ENCODE assay signal across 8 cellular contexts in genomic region chr18:31102020-31102684, GRCh38. TPM values are rescaled to one million over a fixed set of nuclear protein-coding genes. Genes with fewer than 3 reads are reported as not detected.
DNase-seq lines count a peak whose midpoint lies in the region; ATAC-seq, FAIRE-seq and TF ChIP-seq lines count a peak whose summit lies in the region.

DSC2 (minus strand) TSS chr18:31102421; CDS start chr18:31101971, 450 bp downstream.

- H2AFZ ChIP-seq in K562 (ENCODE audit: low read depth, low read length): peak within 1 kb of the TSS; percentile 82

- H3K4me3 ChIP-seq in HUES64 (ENCODE audit: low read length) (peak within 1 kb of the TSS; percentile 94), K562 (peak within 1 kb of the TSS; percentile 72), subcutaneous abdominal adipose tissue (ENCODE audit: low read depth in 1 of 5, low read length in 5 of 5) (peak within 1 kb of the TSS; percentile 66 to 81 (median 74))

- 0 out of 4 replicates have a peak, but pooled peaks of 1 of the 2 experiments have one; percentile 13 for TF ChIP-seq RAD21 in K562 (CRISPR knock-in tag; conservative IDR thresholded peaks at IDR 0.05 in 1 of 2, IDR thresholded peaks at IDR 0.05 in 1 of 2)

- no peak for TF ChIP-seq CTCF in K562 (IDR thresholded peaks at IDR 0.05 in 2 of 3, conservative IDR thresholded peaks at IDR 0.05 in 1 of 3; ENCODE audit: insufficient read depth in 2 of 3, low read depth in 1 of 3, low read length in 3 of 3)

- no TSS peak for BruUV-seq in K562 (replicated peaks; lab: Mats Ljungman, UMichigan)

- ATAC-seq in K562 (peak; percentile 82), HG02884 (IDR thresholded peaks at IDR 0.05; ENCODE audit: unreplicated experiment) (no peak)

- no peak for TF ChIP-seq EP300 in K562 (IDR thresholded peaks at IDR 0.05; ENCODE audit: low read length)

- H3K9ac ChIP-seq in HUES64 (ENCODE audit: low read depth, low read length): peak within 1 kb of the TSS; percentile 93
- peak within 1 kb of the TSS; percentile 69 to 94 for H3K9ac ChIP-seq in K562 (ENCODE audit: insufficient read depth in 1 of 2, low read depth in 2 of 2, low read length in 2 of 2)
- H3K9ac ChIP-seq in subcutaneous abdominal adipose tissue (ENCODE audit: low read length in 5 of 5): peak within 1 kb of the TSS in 4 of 5 donors; percentile 46 to 80 (median 74)

- DNase-seq in K562 (ENCODE audit: extremely low read depth in 1 of 4, low spot score in 3 of 4) (peak; percentile 37 to 79 (median 54)), kidney tubule cell (ENCODE audit: low spot score) (peak; percentile 69), NCI-H187 (lab: John Stamatoyannopoulos, UW) (no peak), putamen (ENCODE audit: low spot score) (no peak), NCI-H2196 (lab: John Stamatoyannopoulos, UW; ENCODE audit: unreplicated experiment) (no peak)

- no peaks in the 10 kb centered on the region for H4K20me1 ChIP-seq in K562 (replicated peaks; ENCODE audit: control insufficient read depth, insufficient read depth, low read length)

- H3K27ac ChIP-seq in HUES64 (ENCODE audit: low read depth, low read length) (peak within 1 kb of the TSS; percentile 96), K562 (ENCODE audit: extremely low read depth, low read depth, low read length) (peak within 1 kb of the TSS; percentile 78), subcutaneous abdominal adipose tissue (ENCODE audit: low read depth, low read length) (peak within 1 kb of the TSS; percentile 31)

- H3K4me1 ChIP-seq in HUES64 (ENCODE audit: insufficient read depth, low read length) (peaks cover 27% of the 10 kb centered on the region), K562 (replicated peaks in 1 of 2; ENCODE audit: control insufficient read depth in 2 of 2, insufficient read depth in 2 of 2, low read length in 2 of 2) (peaks cover 14 to 28% of the 10 kb centered on the region in 2 experiments), subcutaneous abdominal adipose tissue (ENCODE audit: control insufficient read depth in 5 of 5, insufficient read depth in 5 of 5, low read length in 5 of 5) (peaks cover 0 to 23% (median 18%) of the 10 kb centered on the region in 5 donors)

- no peak for FAIRE-seq in K562 (lab: Jason Lieb, UNC)

- no peaks in the 10 kb centered on the region for H3K9me1 ChIP-seq in K562 (ENCODE audit: control insufficient read depth, insufficient read depth, low read length)

- no peaks in the 10 kb centered on the region for H3K36me3 ChIP-seq in HUES64 (ENCODE audit: insufficient read depth, low read length)
- H3K36me3 ChIP-seq in K562 (ENCODE audit: control insufficient read depth, insufficient read depth, low read length): no peaks in the 10 kb centered on the region
- no peaks in the 10 kb centered on the region for H3K36me3 ChIP-seq in subcutaneous abdominal adipose tissue (ENCODE audit: control insufficient read depth in 5 of 5, insufficient read depth in 5 of 5, low read length in 5 of 5)

- in situ Hi-C loops in K562 (cut with MboI): no loop called here

- H3K4me2 ChIP-seq in K562 (ENCODE audit: insufficient read depth, low read length): peak within 1 kb of the TSS; percentile 78

- POLR2A ChIA-PET in K562 (lab: Yijun Ruan, JAX): interaction anchor here (0.6 to 0.7 kb wide), 2 partner anchors 506 to 1034 kb away, joined by 3 read pairs; no protein-coding TSS in a partner anchor

- intact Hi-C loops in K562 (cut with micrococcal nuclease): loop anchor here (5.0 to 10.0 kb wide), 2 partner anchors 95 to 993 kb away; partner anchors contain the start of gene RNF138

- H3K27me3 ChIP-seq in HUES64 (ENCODE audit: insufficient read depth, low read length): no peaks in the 10 kb centered on the region
- no peaks in the 10 kb centered on the region for H3K27me3 ChIP-seq in K562 (ENCODE audit: control insufficient read depth in 2 of 2, insufficient read depth in 2 of 2, low read length in 2 of 2)
- H3K27me3 ChIP-seq in subcutaneous abdominal adipose tissue (ENCODE audit: control insufficient read depth in 5 of 5, insufficient read depth in 4 of 5, low read length in 5 of 5): peaks cover 0 to 4% (median 0%) of the 10 kb centered on the region in 5 donors

- no peaks in the 10 kb centered on the region for H3K9me3 ChIP-seq in HUES64 (ENCODE audit: insufficient read depth, low read depth, low read length)
- no peaks in the 10 kb centered on the region for H3K9me3 ChIP-seq in K562 (replicated peaks; ENCODE audit: control insufficient read depth, insufficient read depth, low read depth, low read length)
- H3K9me3 ChIP-seq in subcutaneous abdominal adipose tissue (ENCODE audit: control insufficient read depth in 5 of 5, low read length in 5 of 5): no peaks in the 10 kb centered on the region

- CTCF ChIA-PET in K562 (lab: Yijun Ruan, JAX; ENCODE audit: low intra/inter-chr PET ratio): no interaction called here

- peaks cover 38% of the 10 kb centered on the region for H3K79me2 ChIP-seq in K562 (ENCODE audit: control insufficient read depth, insufficient read depth, low read length)

- TF ChIP-seq POLR2A in K562 (conservative IDR thresholded peaks at IDR 0.05): no peak; the same call in 1 of the 2 replicates

- WGBS in HUES64: under 1% methylated on average over 44 of the region's 44 CpGs
- WGBS in K562 (ENCODE audit: insufficient coverage, low coverage, missing lambda C conversion rate): 1% methylated on average over 36 of the region's 44 CpGs

TF ChIP-seq in K562, 482 proteins besides CTCF, POLR2A, EP300 and RAD21 (continues in another document):
- no peak for TF ChIP-seq ILK (tag; IDR thresholded peaks at IDR 0.05; ENCODE audit: borderline replicate concordance, low read depth)
- TF ChIP-seq TSC22D4 (tag; IDR thresholded peaks at IDR 0.05): no peak
- no peak for TF ChIP-seq TRIM28 (IDR thresholded peaks at IDR 0.05)
- TF ChIP-seq ATF3 (IDR thresholded peaks at IDR 0.05): no peak
- no peak for TF ChIP-seq ATF3 (CRISPR knock-in tag; conservative IDR thresholded peaks at IDR 0.05)
- TF ChIP-seq TGIF2 (CRISPR knock-in tag; IDR thresholded peaks at IDR 0.05): no peak
- no peak for TF ChIP-seq CEBPB (tag; IDR thresholded peaks at IDR 0.05)
- TF ChIP-seq THRB (CRISPR knock-in tag; conservative IDR thresholded peaks at IDR 0.05): no peak
- 0 out of 2 replicates have a peak, but pooled peaks have one; percentile 57 for TF ChIP-seq CBX1 (IDR thresholded peaks at IDR 0.05; ENCODE audit: low read depth)
- peak; percentile 41; the same call in 1 of the 2 replicates for TF ChIP-seq SMAD4 (CRISPR knock-in tag; conservative IDR thresholded peaks at IDR 0.05)
- no peak for TF ChIP-seq MCM7 (IDR thresholded peaks at IDR 0.05)
- TF ChIP-seq ZNF639 (CRISPR knock-in tag; conservative IDR thresholded peaks at IDR 0.05 in 1 of 2, IDR thresholded peaks at IDR 0.05 in 1 of 2): no peak; a peak in 1 of 4 replicates
- TF ChIP-seq RBBP5 (IDR thresholded peaks at IDR 0.05; ENCODE audit: borderline replicate concordance, insufficient read depth, low read length, poor library complexity, severe bottlenecking): peak; percentile 21
- TF ChIP-seq PHF8 (IDR thresholded peaks at IDR 0.05; ENCODE audit: borderline replicate concordance, low read length): peak; percentile 44

RNA-seq across cellular contexts. Expression of gene DSC2, which starts in this region (rescaled TPM):
- polyA plus RNA-seq in HUES64 (2013, experiment 1 of 2): 27.5 TPM
- 23.9 TPM for polyA plus RNA-seq in HUES64 (2013, experiment 2 of 2)
- 3.4 and 8.5 TPM in 2 replicates for total RNA-seq in K562 (2011; cell fraction: chromatin; rRNA removed; ENCODE audit: low replicate concordance)
- total RNA-seq in K562 (2011; cell fraction: nucleolus; rRNA removed): 3.5 and 4.7 TPM in 2 replicates
- 7.4 and 9.4 TPM in 2 replicates for total RNA-seq in K562 (2011; cell fraction: nucleoplasm; rRNA removed)
- total RNA-seq in K562 (2014; rRNA removed): 4.4 and 5.4 TPM in 2 replicates
- total RNA-seq in K562 (2014; rRNA removed; fragmentation: Illumina TruSeq; extraction: Trizol): 14.2 and 14.9 TPM in 2 replicates
- 14.7 and 15.3 TPM in 2 replicates for total RNA-seq in K562 (2015; rRNA removed; fragmentation: Illumina TruSeq; extraction: Trizol)
- 11.6 and 11.8 TPM in 2 replicates for total RNA-seq in K562 (2021)
- polyA plus RNA-seq in K562 (2011; rRNA removed): 3.8 and 4.5 TPM in 2 replicates
- polyA plus RNA-seq in K562 (2011; cell fraction: cytosol; rRNA removed): 1.3 and 2.4 TPM in 2 replicates
- 2.3 and 3.6 TPM in 2 replicates for polyA plus RNA-seq in K562 (2011; cell fraction: nucleus; rRNA removed)
- 7.3 and 10.1 TPM in 2 replicates for polyA plus RNA-seq in K562 (2012)
- polyA plus RNA-seq in K562 (2014; fragmentation: Illumina TruSeq; extraction: Trizol): 8.3 and 9.5 TPM in 2 replicates
- 1 to 10 TPM; 5.0 to 6.4 TPM for polyA plus RNA-seq in K562 (2014; fragmentation: Nextera tagmentation; extraction: Ambion mirVana)
- 3.8 and 4.7 TPM in 2 replicates for polyA plus RNA-seq in K562 (2014; rRNA removed)
- polyA minus RNA-seq in K562 (2011; rRNA and poly(A)+ RNA removed): 20.5 and 22.3 TPM in 2 replicates
- polyA minus RNA-seq in K562 (2011; cell fraction: cytosol; rRNA and poly(A)+ RNA removed): 8.1 and 9.2 TPM in 2 replicates
- polyA minus RNA-seq in K562 (2011; cell fraction: nucleus; rRNA and poly(A)+ RNA removed): 2.3 and 5.7 TPM in 2 replicates

Comparison
In these comparisons a context has a peak if more than half of its experiments do, and no peak if none do; other contexts are left out.
1. H3K27ac ChIP-seq: peak in every context shown above with its lines; median percentile 96 in HUES64; 78 in K562; 31 in subcutaneous abdominal adipose tissue.
2. DNase-seq: peak in K562 (4 of 4) and kidney tubule cell (single experiment); none in NCI-H187 (0 of 2), putamen (single experiment) and NCI-H2196 (single experiment).
3. Peak in every context shown above with its lines, with median percentiles within 50 percentile points of each other: H3K4me3 ChIP-seq and H3K9ac ChIP-seq.